ENCODE assay signal across 24 cellular contexts in genomic region chr17:5838661-5839300, GRCh38.
DNase-seq lines count a peak whose midpoint lies in the region; ATAC-seq and TF ChIP-seq lines count a peak whose summit lies in the region.
"Had no signal": no experiment of that assay in that cellular context is flagged by ENCODE, and none has a peak within 500 bp of the region (broad histone marks: within the 10 kb centered on the region; RNA-seq: fewer than 3 reads in every experiment).

No MANE protein-coding gene starts in this region.

- no peaks in the 10 kb centered on the region for H3K4me1 Mint-ChIP-seq in activated CD8-positive, alpha-beta T cell treated with anti-CD3 and anti-CD28 coated beads, Interleukin-2, amount 10 ng/mL, durations not matched to agents 7 days and 5 days (ENCODE audit: low read depth)
- peaks cover 2% of the 10 kb centered on the region for H3K4me1 Mint-ChIP-seq in activated CD8-positive, alpha-beta T cell treated with anti-CD3 and anti-CD28 coated beads for 36 hours (ENCODE audit: low read depth)

- intact Hi-C loops in activated CD8-positive, alpha-beta T cell treated with anti-CD3 and anti-CD28 coated beads for 36 hours (cut with micrococcal nuclease) = no loop called here

- DNase-seq in activated CD8-positive, alpha-beta T cell treated with anti-CD3 and anti-CD28 coated beads, Interleukin-2, amount 10 ng/mL, durations not matched to agents 7 days and 5 days = peak; percentile 18
- DNase-seq in activated CD8-positive, alpha-beta T cell treated with anti-CD3 and anti-CD28 coated beads for 36 hours = no peak
- DNase-seq in ecto neural progenitor cell (ENCODE audit: low spot score) (peak; percentile 58), midbrain (lab: John Stamatoyannopoulos, UW) (peak; percentile 30), GOT3 (lab: John Stamatoyannopoulos, UW) (no peak), activated gamma-delta T cell (lab: John Stamatoyannopoulos, UW) (no peak)
- DNase-seq in stimulated activated naive CD8-positive, alpha-beta T cell treated with anti-CD3 and anti-CD28 coated beads, Interleukin-15, Interleukin-2, amounts not matched to agents 100 U/mL and 50 U/mL, for 24 hours = no peak
- DNase-seq: activated CD4-positive, alpha-beta T cell treated with anti-CD3 and anti-CD28 coated beads, Interleukin-2, amount 50 U/mL, for 1 hour; activated naive CD4-positive, alpha-beta T cell; activated T-cell treated with anti-CD3 and anti-CD28 coated beads for 4 hours; BE2C; Caco-2; dermis blood vessel endothelial cell; erythroblast; foreskin melanocyte; HFFc6; left cardiac atrium; NCI-H1092 treated with DMSO at 0.1 percent for 48 hours; NCI-H2081; NCI-H510A treated with DMSO at 0.1 percent for 48 hours; SIG-M5; stimulated activated CD4-positive, alpha-beta T cell treated with anti-CD3 and anti-CD28 coated beads, Interleukin-4, amount 100 ng/mL, for 4 hours had no signal

- POLR2A ChIA-PET in activated CD8-positive, alpha-beta T cell treated with anti-CD3 and anti-CD28 coated beads, Interleukin-2, amount 10 ng/mL, durations not matched to agents 7 days and 5 days (lab: Charles Lee) = no interaction called here
- POLR2A ChIA-PET in activated CD8-positive, alpha-beta T cell treated with anti-CD3 and anti-CD28 coated beads for 36 hours (lab: Charles Lee) = no interaction called here

- no peak for TF ChIP-seq CTCF in activated CD8-positive, alpha-beta T cell treated with anti-CD3 and anti-CD28 coated beads for 36 hours (IDR thresholded peaks at IDR 0.05)

- H3K9me3 Mint-ChIP-seq in activated CD8-positive, alpha-beta T cell treated with anti-CD3 and anti-CD28 coated beads, Interleukin-2, amount 10 ng/mL, durations not matched to agents 7 days and 5 days (ENCODE audit: insufficient read depth) = no peaks in the 10 kb centered on the region
- H3K9me3 Mint-ChIP-seq in activated CD8-positive, alpha-beta T cell treated with anti-CD3 and anti-CD28 coated beads for 36 hours = no peaks in the 10 kb centered on the region
- H3K9me3 Mint-ChIP-seq: HFFc6; natural killer cell treated with Interleukin-12 subunit alpha and Interleukin-12 subunit beta and Interleukin-15 and Interleukin-18, amount 100 ng/mL, for 72 hours had no signal

- ATAC-seq in activated CD8-positive, alpha-beta T cell treated with anti-CD3 and anti-CD28 coated beads, Interleukin-2, amount 10 ng/mL, durations not matched to agents 7 days and 5 days = no peak
- no peak for ATAC-seq in activated CD8-positive, alpha-beta T cell treated with anti-CD3 and anti-CD28 coated beads for 36 hours
- no peak for ATAC-seq in GM21723 (IDR thresholded peaks at IDR 0.05; ENCODE audit: unreplicated experiment)
- ATAC-seq in stimulated activated naive CD8-positive, alpha-beta T cell treated with anti-CD3 and anti-CD28 coated beads, Interleukin-15, Interleukin-2, amounts not matched to agents 100 U/mL and 50 U/mL, for 24 hours = no peak
- ATAC-seq: left cardiac atrium had no signal

- no peak overlapping the region for H3K4me3 Mint-ChIP-seq in activated CD8-positive, alpha-beta T cell treated with anti-CD3 and anti-CD28 coated beads, Interleukin-2, amount 10 ng/mL, durations not matched to agents 7 days and 5 days
- no peak overlapping the region for H3K4me3 Mint-ChIP-seq in activated CD8-positive, alpha-beta T cell treated with anti-CD3 and anti-CD28 coated beads for 36 hours
- H3K4me3 Mint-ChIP-seq: HFFc6; natural killer cell treated with Interleukin-12 subunit alpha and Interleukin-12 subunit beta and Interleukin-15 and Interleukin-18, amount 100 ng/mL, for 72 hours had no signal

- no peak overlapping the region for H3K27ac Mint-ChIP-seq in activated CD8-positive, alpha-beta T cell treated with anti-CD3 and anti-CD28 coated beads, Interleukin-2, amount 10 ng/mL, durations not matched to agents 7 days and 5 days
- H3K27ac Mint-ChIP-seq in activated CD8-positive, alpha-beta T cell treated with anti-CD3 and anti-CD28 coated beads for 36 hours = no peak overlapping the region
- H3K27ac Mint-ChIP-seq: HFFc6; natural killer cell treated with Interleukin-12 subunit alpha and Interleukin-12 subunit beta and Interleukin-15 and Interleukin-18, amount 100 ng/mL, for 72 hours had no signal

- no peaks in the 10 kb centered on the region for H3K27me3 Mint-ChIP-seq in activated CD8-positive, alpha-beta T cell treated with anti-CD3 and anti-CD28 coated beads, Interleukin-2, amount 10 ng/mL, durations not matched to agents 7 days and 5 days (ENCODE audit: low read depth)
- no peaks in the 10 kb centered on the region for H3K27me3 Mint-ChIP-seq in activated CD8-positive, alpha-beta T cell treated with anti-CD3 and anti-CD28 coated beads for 36 hours

- CTCF ChIA-PET in activated CD8-positive, alpha-beta T cell treated with anti-CD3 and anti-CD28 coated beads, Interleukin-2, amount 10 ng/mL, durations not matched to agents 7 days and 5 days (lab: Charles Lee) = no interaction called here
- CTCF ChIA-PET in activated CD8-positive, alpha-beta T cell treated with anti-CD3 and anti-CD28 coated beads for 36 hours (lab: Charles Lee) = interaction anchor here (1.3 kb wide), 1 partner anchor 133 kb away, joined by 3 read pairs; no protein-coding TSS in a partner anchor

- no peaks in the 10 kb centered on the region for H3K36me3 Mint-ChIP-seq in activated CD8-positive, alpha-beta T cell treated with anti-CD3 and anti-CD28 coated beads, Interleukin-2, amount 10 ng/mL, durations not matched to agents 7 days and 5 days (ENCODE audit: low read depth)
- H3K36me3 Mint-ChIP-seq in activated CD8-positive, alpha-beta T cell treated with anti-CD3 and anti-CD28 coated beads for 36 hours (ENCODE audit: low read depth) = no peaks in the 10 kb centered on the region
- H3K36me3 Mint-ChIP-seq: natural killer cell treated with Interleukin-12 subunit alpha and Interleukin-12 subunit beta and Interleukin-15 and Interleukin-18, amount 100 ng/mL, for 72 hours had no signal

Comparison
In these comparisons a context has a peak if more than half of its experiments do, and no peak if none do; other contexts are left out.
1. DNase-seq: peak in activated CD8-positive, alpha-beta T cell treated with anti-CD3 and anti-CD28 coated beads, Interleukin-2, amount 10 ng/mL, durations not matched to agents 7 days and 5 days (single experiment), ecto neural progenitor cell (single experiment) and midbrain (single experiment); none in activated CD8-positive, alpha-beta T cell treated with anti-CD3 and anti-CD28 coated beads for 36 hours (single experiment), GOT3 (single experiment), stimulated activated naive CD8-positive, alpha-beta T cell treated with anti-CD3 and anti-CD28 coated beads, Interleukin-15, Interleukin-2, amounts not matched to agents 100 U/mL and 50 U/mL, for 24 hours (single experiment) and activated gamma-delta T cell (single experiment).